In genomic region chr19:35264281-35265125, GRCh38 we compare ENCODE assay signal across 13 cellular contexts. TPM values are rescaled to one million over a fixed set of nuclear protein-coding genes. Genes with fewer than 3 reads are reported as not detected.
DNase-seq lines count a peak whose midpoint lies in the region; ATAC-seq, FAIRE-seq and TF ChIP-seq lines count a peak whose summit lies in the region.
"Had no signal": no experiment of that assay in that cellular context is flagged by ENCODE, and none has a peak within 500 bp of the region (broad histone marks: within the 10 kb centered on the region; RNA-seq: fewer than 3 reads in every experiment).

No MANE protein-coding gene starts in this region.

- no peak overlapping the region for H3K9ac ChIP-seq in HepG2 (ENCODE audit: insufficient read depth, low read depth, low read length)

- TF ChIP-seq POLR2A in A549 (IDR thresholded peaks at IDR 0.05; ENCODE audit: low read length) (peak; percentile 42), GM12891 (IDR thresholded peaks at IDR 0.05; ENCODE audit: low read depth, low read length) (peak; percentile 10; the same call in 1 of the 2 replicates), HepG2 (IDR thresholded peaks at IDR 0.05; ENCODE audit: insufficient read depth in 1 of 2, low read depth in 2 of 2, low read length in 2 of 2) (peak; percentile 21 to 61; a peak in 3 of 4 replicates)

- CTCF ChIA-PET in A549 (lab: Yijun Ruan, JAX), result interaction anchor here (0.6 to 4.2 kb wide), 17 partner anchors 8 to 863 kb away, joined by 3 to 11 read pairs (median 4); partner anchors contain the start of gene FXYD3
- CTCF ChIA-PET in HepG2 (lab: Yijun Ruan, JAX; ENCODE audit: low intra/inter-chr PET ratio, low total read pairs), result no interaction called here

- peaks cover 14 to 47% of the 10 kb centered on the region in 2 experiments; a peak in 4 of 5 replicates for H3K36me3 ChIP-seq in HepG2 (replicated peaks in 1 of 2; ENCODE audit: control insufficient read depth in 1 of 2, insufficient read depth in 2 of 2, low read length in 2 of 2)
- H3K36me3 ChIP-seq: thoracic aorta had no signal

- H3K9me3 ChIP-seq in A549 (no peaks in the 10 kb centered on the region), HepG2 (ENCODE audit: low read length) (no peaks in the 10 kb centered on the region)
- H3K9me3 ChIP-seq: thoracic aorta had no signal

- H3K27me3 ChIP-seq in HepG2 (ENCODE audit: control insufficient read depth in 1 of 2, insufficient read depth in 2 of 2, low read length in 2 of 2), result no peaks in the 10 kb centered on the region

- no peak for TF ChIP-seq CTCF in A549 (IDR thresholded peaks at IDR 0.05)
- TF ChIP-seq CTCF in HepG2 (CRISPR knock-in tag; IDR thresholded peaks at IDR 0.05), result no peak

- H3K4me3 ChIP-seq in A549 (no peak overlapping the region), HepG2 (replicated peaks in 1 of 3; ENCODE audit: insufficient read depth in 1 of 3, low read depth in 2 of 3, low read length in 3 of 3) (no peak overlapping the region)
- H3K4me3 ChIP-seq: skin epidermis, thoracic aorta had no signal

- peak; percentile 81 for FAIRE-seq in A549 (lab: Jason Lieb, UNC)
- no peak for FAIRE-seq in GM12891 (lab: Jason Lieb, UNC)
- no peak for FAIRE-seq in HepG2 (lab: Jason Lieb, UNC)
- FAIRE-seq: endometrium, islet of Langerhans had no signal

- no peak overlapping the region for H3K4me3 Mint-ChIP-seq in activated T-helper 2 cell treated with anti-CD3 and anti-CD28 coated beads, Interferon-gamma antibody, Interleukin-2, Interleukin-4, amounts not matched to agents 10 μg/mL and 5 μg/mL and 100 μg/mL, durations not matched to agents 14 hours and 24 hours and 36 hours (ENCODE audit: low read depth)

- in situ Hi-C loops in HepG2 (cut with HindIII; ENCODE audit: extremely low pct_ligation_motif_present, low pct_unique_long_range_greater_than_20kb), result no loop called here

- no peak for TF ChIP-seq EP300 in A549 (IDR thresholded peaks at IDR 0.05)
- TF ChIP-seq EP300 in HepG2 (IDR thresholded peaks at IDR 0.05; ENCODE audit: low read depth in 2 of 2, low read length in 2 of 2), result no peak
- no peak for TF ChIP-seq EP300 in HepG2 (CRISPR knock-in tag; IDR thresholded peaks at IDR 0.05; ENCODE audit: borderline replicate concordance)

- H3K4me2 ChIP-seq in A549 (no peak overlapping the region), HepG2 (ENCODE audit: low read depth, low read length) (no peak overlapping the region)

- no peak for DNase-seq in A549 (ENCODE audit: low read depth in 1 of 2, low spot score in 1 of 2)
- no peak for DNase-seq in GM12891 (ENCODE audit: insufficient read length, low spot score)
- no peak for DNase-seq in activated T-helper 2 cell treated with anti-CD3 and anti-CD28 coated beads, Interferon-gamma antibody, Interleukin-2, Interleukin-4, amounts not matched to agents 10 μg/mL and 5 μg/mL and 100 μg/mL, durations not matched to agents 14 hours and 24 hours and 36 hours (ENCODE audit: low spot score)
- no peak for DNase-seq in HepG2 (ENCODE audit: low spot score)
- no peak for DNase-seq in kidney glomerular epithelial cell (lab: John Stamatoyannopoulos, UW)
- no peak for DNase-seq in Ammon's horn (ENCODE audit: low spot score)
- DNase-seq: SHP77 had no signal

- no peaks in the 10 kb centered on the region for H4K20me1 ChIP-seq in HepG2 (ENCODE audit: insufficient read depth, low read length)

- H3K79me2 ChIP-seq in HepG2 (ENCODE audit: insufficient read depth, low read length), result peaks cover 11% of the 10 kb centered on the region

- intact Hi-C loops in activated T-helper 2 cell treated with anti-CD3 and anti-CD28 coated beads, Interferon-gamma antibody, Interleukin-2, Interleukin-4, amounts not matched to agents 10 μg/mL and 5 μg/mL and 100 μg/mL, durations not matched to agents 14 hours and 24 hours and 36 hours (cut with micrococcal nuclease), result loop anchor here (5.0 kb wide), 4 partner anchors 57 to 453 kb away; partner anchors contain the start of genes FFAR1, FXYD7 and KMT2B
- intact Hi-C loops in HepG2 (cut with micrococcal nuclease; ENCODE audit: unreplicated experiment), result loop anchor here (5.0 kb wide), 1 partner anchor 193 kb away; no protein-coding TSS in a partner anchor

- no TSS peak for BruUV-seq in HepG2 (replicated peaks; lab: Mats Ljungman, UMichigan)

- ATAC-seq in A549 (no peak), HepG2 (no peak), GM18519 (IDR thresholded peaks at IDR 0.05; ENCODE audit: low FRiP score, unreplicated experiment) (no peak), HG03354 (IDR thresholded peaks at IDR 0.05; ENCODE audit: poor library complexity, severe bottlenecking, unreplicated experiment) (no peak)

- POLR2A ChIA-PET in A549 (lab: Yijun Ruan, JAX) (interaction anchor here (0.5 to 1.2 kb wide), 3 partner anchors 11 to 258 kb away, joined by 3 to 4 read pairs (median 4); no protein-coding TSS in a partner anchor), HepG2 (lab: Yijun Ruan, JAX) (interaction anchor here (1.2 to 3.2 kb wide), 2 partner anchors 11 to 15 kb away, joined by 3 to 19 read pairs; no protein-coding TSS in a partner anchor)

- H3K4me1 ChIP-seq in A549, result peaks cover 6% of the 10 kb centered on the region
- H3K4me1 ChIP-seq in HepG2 (ENCODE audit: insufficient read depth, low read length), result peaks cover 9% of the 10 kb centered on the region; the same call in 1 of the 2 replicates

- H3K36me3 Mint-ChIP-seq in activated T-helper 2 cell treated with anti-CD3 and anti-CD28 coated beads, Interferon-gamma antibody, Interleukin-2, Interleukin-4, amounts not matched to agents 10 μg/mL and 5 μg/mL and 100 μg/mL, durations not matched to agents 14 hours and 24 hours and 36 hours (ENCODE audit: low read depth), result peaks cover 14% of the 10 kb centered on the region

- H2AFZ ChIP-seq in HepG2 (ENCODE audit: low read length), result no peak overlapping the region

- H3K27me3 Mint-ChIP-seq in activated T-helper 2 cell treated with anti-CD3 and anti-CD28 coated beads, Interferon-gamma antibody, Interleukin-2, Interleukin-4, amounts not matched to agents 10 μg/mL and 5 μg/mL and 100 μg/mL, durations not matched to agents 14 hours and 24 hours and 36 hours (ENCODE audit: low read depth), result no peaks in the 10 kb centered on the region

- H3K4me1 Mint-ChIP-seq in activated T-helper 2 cell treated with anti-CD3 and anti-CD28 coated beads, Interferon-gamma antibody, Interleukin-2, Interleukin-4, amounts not matched to agents 10 μg/mL and 5 μg/mL and 100 μg/mL, durations not matched to agents 14 hours and 24 hours and 36 hours (ENCODE audit: low read depth), result peaks cover 8% of the 10 kb centered on the region

- H3K27ac Mint-ChIP-seq in activated T-helper 2 cell treated with anti-CD3 and anti-CD28 coated beads, Interferon-gamma antibody, Interleukin-2, Interleukin-4, amounts not matched to agents 10 μg/mL and 5 μg/mL and 100 μg/mL, durations not matched to agents 14 hours and 24 hours and 36 hours, result peak overlapping the region; percentile 75

- H3K9me3 Mint-ChIP-seq in activated T-helper 2 cell treated with anti-CD3 and anti-CD28 coated beads, Interferon-gamma antibody, Interleukin-2, Interleukin-4, amounts not matched to agents 10 μg/mL and 5 μg/mL and 100 μg/mL, durations not matched to agents 14 hours and 24 hours and 36 hours, result no peaks in the 10 kb centered on the region

- H3K27ac ChIP-seq in A549, result no peak overlapping the region
- no peak overlapping the region for H3K27ac ChIP-seq in HepG2 (ENCODE audit: extremely low read length, insufficient read depth, low read length)

- 87% methylated on average over 7 of the region's 7 CpGs for WGBS in A549 (ENCODE audit: missing lambda C conversion rate)
- WGBS in HepG2 (ENCODE audit: low lambda C conversion rate), result 100% methylated on average over 7 of the region's 7 CpGs

- TF ChIP-seq RAD21 in A549 (conservative IDR thresholded peaks at IDR 0.05 in 1 of 2, IDR thresholded peaks at IDR 0.05 in 1 of 2) (no peak), HepG2 (CRISPR knock-in tag; IDR thresholded peaks at IDR 0.05) (no peak)

RNA-seq across cellular contexts. Expression of gene USF2, which starts 4.3 kb away (rescaled TPM):
- polyA plus RNA-seq in A549 (2011; rRNA removed) (91.8 and 118 TPM in 2 replicates), A549 (2017; fragmentation: RNase III; extraction: RNeasy Plus Mini Kit Qiagen cat#74134 plus additional on column Dnase treatment) (124 to 141 TPM (median 141 TPM) in 3 replicates), HepG2 (2011; rRNA removed) (94.9 and 106 TPM in 2 replicates)
- polyA plus RNA-seq in A549 (2012; cell fraction: cytosol; rRNA removed), result 228 and 240 TPM in 2 replicates
- 225 and 296 TPM in 2 replicates for polyA plus RNA-seq in A549 (2012; cell fraction: nucleus; rRNA removed)
- polyA minus RNA-seq in A549 (2011; rRNA and poly(A)+ RNA removed), result 85.3 and 97.1 TPM in 2 replicates
- 109 TPM for polyA plus RNA-seq in GM12891 (2012; ENCODE audit: low read depth, missing spikeins)
- total RNA-seq in activated T-helper 2 cell treated with anti-CD3 and anti-CD28 coated beads, Interferon-gamma antibody, Interleukin-2, Interleukin-4, amounts not matched to agents 10 μg/mL and 5 μg/mL and 100 μg/mL, durations not matched to agents 14 hours and 24 hours and 36 hours, result 135 and 142 TPM in 2 replicates
- total RNA-seq in HepG2 (2016; rRNA removed; fragmentation: Illumina TruSeq; extraction: Trizol), result 44.8 and 54.9 TPM in 2 replicates
- 85.6 and 90.7 TPM in 2 replicates for total RNA-seq in HepG2 (2016; cell fraction: cytosol; rRNA removed; fragmentation: Illumina TruSeq; extraction: Trizol; ENCODE audit: low read depth)
- 38.6 and 58.5 TPM in 2 replicates for total RNA-seq in HepG2 (2016; cell fraction: insoluble cytoplasmic fraction; rRNA removed; fragmentation: Illumina TruSeq; extraction: Trizol)
- 116 and 121 TPM in 2 replicates for total RNA-seq in HepG2 (2016; cell fraction: membrane; rRNA removed; fragmentation: Illumina TruSeq; extraction: Trizol)
- 31.0 and 31.5 TPM in 2 replicates for total RNA-seq in HepG2 (2016; cell fraction: nucleus; rRNA removed; fragmentation: Illumina TruSeq; extraction: Trizol)
- polyA plus RNA-seq in HepG2 (2011; cell fraction: cytosol; rRNA removed), result 72.5 and 101 TPM in 2 replicates
- 179 and 216 TPM in 2 replicates for polyA plus RNA-seq in HepG2 (2011; cell fraction: nucleus; rRNA removed)
- 59.3 and 80.8 TPM in 2 replicates for polyA plus RNA-seq in HepG2 (2012)
- polyA plus RNA-seq in HepG2 (2016; cell fraction: cytosol; fragmentation: Illumina TruSeq; extraction: Trizol; ENCODE audit: low read depth), result 180 and 204 TPM in 2 replicates
- polyA plus RNA-seq in HepG2 (2016; cell fraction: insoluble cytoplasmic fraction; fragmentation: Illumina TruSeq; extraction: Trizol; ENCODE audit: low read depth), result 76.3 and 81.0 TPM in 2 replicates
- polyA plus RNA-seq in HepG2 (2016; cell fraction: membrane; fragmentation: Illumina TruSeq; extraction: Trizol; ENCODE audit: low read depth), result 201 and 210 TPM in 2 replicates
- 122 and 131 TPM in 2 replicates for polyA plus RNA-seq in HepG2 (2016; cell fraction: nucleus; fragmentation: Illumina TruSeq; extraction: Trizol; ENCODE audit: insufficient read depth, low read depth)
- 64.5 and 74.9 TPM in 2 replicates for polyA minus RNA-seq in HepG2 (2011; rRNA and poly(A)+ RNA removed; ENCODE audit: low replicate concordance)
- 28.8 and 32.4 TPM in 2 replicates for polyA minus RNA-seq in HepG2 (2011; cell fraction: cytosol; rRNA and poly(A)+ RNA removed)
- 29.3 and 33.5 TPM in 2 replicates for polyA minus RNA-seq in HepG2 (2011; cell fraction: nucleus; rRNA and poly(A)+ RNA removed)

RNA-seq across cellular contexts. Expression of gene LSR, which starts 15.7 kb away (rescaled TPM):
- polyA plus RNA-seq in A549 (2011; rRNA removed) (2.1 and 2.5 TPM in 2 replicates), A549 (2017; fragmentation: RNase III; extraction: RNeasy Plus Mini Kit Qiagen cat#74134 plus additional on column Dnase treatment) (3.6 to 4.7 TPM (median 4.4 TPM) in 3 replicates), HepG2 (2011; rRNA removed) (79.2 and 111 TPM in 2 replicates)
- 2.9 and 3.8 TPM in 2 replicates for polyA plus RNA-seq in A549 (2012; cell fraction: cytosol; rRNA removed)
- polyA plus RNA-seq in A549 (2012; cell fraction: nucleus; rRNA removed), result 2.6 and 5.1 TPM in 2 replicates
- 7.4 and 9.1 TPM in 2 replicates for polyA minus RNA-seq in A549 (2011; rRNA and poly(A)+ RNA removed)
- 17.5 TPM for polyA plus RNA-seq in GM12891 (2012; ENCODE audit: low read depth, missing spikeins)
- total RNA-seq in activated T-helper 2 cell treated with anti-CD3 and anti-CD28 coated beads, Interferon-gamma antibody, Interleukin-2, Interleukin-4, amounts not matched to agents 10 μg/mL and 5 μg/mL and 100 μg/mL, durations not matched to agents 14 hours and 24 hours and 36 hours, result 0.30 and 1.0 TPM in 2 replicates
- total RNA-seq in HepG2 (2016; rRNA removed; fragmentation: Illumina TruSeq; extraction: Trizol), result 14.2 and 29.2 TPM in 2 replicates
- 8.7 and 9.3 TPM in 2 replicates for total RNA-seq in HepG2 (2016; cell fraction: cytosol; rRNA removed; fragmentation: Illumina TruSeq; extraction: Trizol; ENCODE audit: low read depth)
- total RNA-seq in HepG2 (2016; cell fraction: insoluble cytoplasmic fraction; rRNA removed; fragmentation: Illumina TruSeq; extraction: Trizol), result 15.3 and 31.4 TPM in 2 replicates
- 15.2 and 21.9 TPM in 2 replicates for total RNA-seq in HepG2 (2016; cell fraction: membrane; rRNA removed; fragmentation: Illumina TruSeq; extraction: Trizol)
- total RNA-seq in HepG2 (2016; cell fraction: nucleus; rRNA removed; fragmentation: Illumina TruSeq; extraction: Trizol), result 43.9 and 48.2 TPM in 2 replicates
- polyA plus RNA-seq in HepG2 (2011; cell fraction: cytosol; rRNA removed), result 44.4 and 71.0 TPM in 2 replicates
- polyA plus RNA-seq in HepG2 (2011; cell fraction: nucleus; rRNA removed), result 93.8 and 94.9 TPM in 2 replicates
- polyA plus RNA-seq in HepG2 (2012), result 67.7 and 97.6 TPM in 2 replicates
- polyA plus RNA-seq in HepG2 (2016; cell fraction: cytosol; fragmentation: Illumina TruSeq; extraction: Trizol; ENCODE audit: low read depth), result 15.7 and 17.3 TPM in 2 replicates
- 25.8 and 27.8 TPM in 2 replicates for polyA plus RNA-seq in HepG2 (2016; cell fraction: insoluble cytoplasmic fraction; fragmentation: Illumina TruSeq; extraction: Trizol; ENCODE audit: low read depth)
- polyA plus RNA-seq in HepG2 (2016; cell fraction: membrane; fragmentation: Illumina TruSeq; extraction: Trizol; ENCODE audit: low read depth), result 21.9 and 23.9 TPM in 2 replicates
- polyA plus RNA-seq in HepG2 (2016; cell fraction: nucleus; fragmentation: Illumina TruSeq; extraction: Trizol; ENCODE audit: insufficient read depth, low read depth), result 110 and 128 TPM in 2 replicates
- polyA minus RNA-seq in HepG2 (2011; rRNA and poly(A)+ RNA removed; ENCODE audit: low replicate concordance), result 87.8 and 296 TPM in 2 replicates
- polyA minus RNA-seq in HepG2 (2011; cell fraction: cytosol; rRNA and poly(A)+ RNA removed), result 103 and 111 TPM in 2 replicates
- 64.0 and 64.9 TPM in 2 replicates for polyA minus RNA-seq in HepG2 (2011; cell fraction: nucleus; rRNA and poly(A)+ RNA removed)

RNA-seq across cellular contexts. Expression of gene HAMP, which starts 17.8 kb away (rescaled TPM):
- polyA plus RNA-seq in A549 (2011; rRNA removed) (not detected in 2 replicates), A549 (2017; fragmentation: RNase III; extraction: RNeasy Plus Mini Kit Qiagen cat#74134 plus additional on column Dnase treatment) (0.03 TPM in 1 of 3 replicates, not detected in the others), HepG2 (2011; rRNA removed) (36.1 and 73.0 TPM in 2 replicates)
- not detected in 2 replicates for polyA plus RNA-seq in A549 (2012; cell fraction: cytosol; rRNA removed)
- polyA plus RNA-seq in A549 (2012; cell fraction: nucleus; rRNA removed), result 0.22 TPM in 2 replicates
- not detected in 2 replicates for polyA minus RNA-seq in A549 (2011; rRNA and poly(A)+ RNA removed)
- polyA plus RNA-seq in GM12891 (2012; ENCODE audit: low read depth, missing spikeins), result 0.28 TPM
- 0.25 and 0.37 TPM in 2 replicates for total RNA-seq in activated T-helper 2 cell treated with anti-CD3 and anti-CD28 coated beads, Interferon-gamma antibody, Interleukin-2, Interleukin-4, amounts not matched to agents 10 μg/mL and 5 μg/mL and 100 μg/mL, durations not matched to agents 14 hours and 24 hours and 36 hours
- 25.7 and 47.6 TPM in 2 replicates for total RNA-seq in HepG2 (2016; rRNA removed; fragmentation: Illumina TruSeq; extraction: Trizol)
- 25.4 and 32.6 TPM in 2 replicates for total RNA-seq in HepG2 (2016; cell fraction: cytosol; rRNA removed; fragmentation: Illumina TruSeq; extraction: Trizol; ENCODE audit: low read depth)
- total RNA-seq in HepG2 (2016; cell fraction: insoluble cytoplasmic fraction; rRNA removed; fragmentation: Illumina TruSeq; extraction: Trizol), result 29.6 and 46.4 TPM in 2 replicates
- 20.2 and 24.3 TPM in 2 replicates for total RNA-seq in HepG2 (2016; cell fraction: membrane; rRNA removed; fragmentation: Illumina TruSeq; extraction: Trizol)
- 34.1 and 40.9 TPM in 2 replicates for total RNA-seq in HepG2 (2016; cell fraction: nucleus; rRNA removed; fragmentation: Illumina TruSeq; extraction: Trizol)
- 15.0 and 69.5 TPM in 2 replicates for polyA plus RNA-seq in HepG2 (2011; cell fraction: cytosol; rRNA removed)
- 13.2 and 42.5 TPM in 2 replicates for polyA plus RNA-seq in HepG2 (2011; cell fraction: nucleus; rRNA removed)
- 6.0 and 30.6 TPM in 2 replicates for polyA plus RNA-seq in HepG2 (2012)
- polyA plus RNA-seq in HepG2 (2016; cell fraction: cytosol; fragmentation: Illumina TruSeq; extraction: Trizol; ENCODE audit: low read depth), result 29.7 and 32.2 TPM in 2 replicates
- polyA plus RNA-seq in HepG2 (2016; cell fraction: insoluble cytoplasmic fraction; fragmentation: Illumina TruSeq; extraction: Trizol; ENCODE audit: low read depth), result 44.0 and 52.6 TPM in 2 replicates
- polyA plus RNA-seq in HepG2 (2016; cell fraction: membrane; fragmentation: Illumina TruSeq; extraction: Trizol; ENCODE audit: low read depth), result 28.8 and 30.2 TPM in 2 replicates
- polyA plus RNA-seq in HepG2 (2016; cell fraction: nucleus; fragmentation: Illumina TruSeq; extraction: Trizol; ENCODE audit: insufficient read depth, low read depth), result 111 and 114 TPM in 2 replicates
- 150 TPM in 1 of 2 replicates, not detected in the other for polyA minus RNA-seq in HepG2 (2011; rRNA and poly(A)+ RNA removed; ENCODE audit: low replicate concordance)
- 10.9 and 30.2 TPM in 2 replicates for polyA minus RNA-seq in HepG2 (2011; cell fraction: cytosol; rRNA and poly(A)+ RNA removed)
- polyA minus RNA-seq in HepG2 (2011; cell fraction: nucleus; rRNA and poly(A)+ RNA removed), result 9.2 and 18.0 TPM in 2 replicates

RNA-seq across cellular contexts. Expression of gene MAG, which starts 27.5 kb away (rescaled TPM):
- not detected in 2 replicates for polyA plus RNA-seq in A549 (2011; rRNA removed)
- polyA plus RNA-seq in A549 (2012; cell fraction: cytosol; rRNA removed), result not detected in 2 replicates
- not detected in 2 replicates for polyA plus RNA-seq in A549 (2012; cell fraction: nucleus; rRNA removed)
- polyA plus RNA-seq in A549 (2017; fragmentation: RNase III; extraction: RNeasy Plus Mini Kit Qiagen cat#74134 plus additional on column Dnase treatment), result not detected in 3 replicates
- polyA minus RNA-seq in A549 (2011; rRNA and poly(A)+ RNA removed), result not detected in 2 replicates
- polyA plus RNA-seq in GM12891 (2012; ENCODE audit: low read depth, missing spikeins), result 0.21 TPM
- total RNA-seq in activated T-helper 2 cell treated with anti-CD3 and anti-CD28 coated beads, Interferon-gamma antibody, Interleukin-2, Interleukin-4, amounts not matched to agents 10 μg/mL and 5 μg/mL and 100 μg/mL, durations not matched to agents 14 hours and 24 hours and 36 hours, result 0.32 and 0.37 TPM in 2 replicates
- 0.80 and 1.3 TPM in 2 replicates for total RNA-seq in HepG2 (2016; rRNA removed; fragmentation: Illumina TruSeq; extraction: Trizol)
- 0.26 and 0.71 TPM in 2 replicates for total RNA-seq in HepG2 (2016; cell fraction: cytosol; rRNA removed; fragmentation: Illumina TruSeq; extraction: Trizol; ENCODE audit: low read depth)
- total RNA-seq in HepG2 (2016; cell fraction: insoluble cytoplasmic fraction; rRNA removed; fragmentation: Illumina TruSeq; extraction: Trizol), result 0.56 and 0.87 TPM in 2 replicates
- 0.59 and 1.5 TPM in 2 replicates for total RNA-seq in HepG2 (2016; cell fraction: membrane; rRNA removed; fragmentation: Illumina TruSeq; extraction: Trizol)
- total RNA-seq in HepG2 (2016; cell fraction: nucleus; rRNA removed; fragmentation: Illumina TruSeq; extraction: Trizol), result 1.6 and 2.6 TPM in 2 replicates
- 0.17 and 0.20 TPM in 2 replicates for polyA plus RNA-seq in HepG2 (2011; rRNA removed)
- polyA plus RNA-seq in HepG2 (2011; cell fraction: cytosol; rRNA removed), result 0.13 and 0.27 TPM in 2 replicates
- 0.40 and 0.93 TPM in 2 replicates for polyA plus RNA-seq in HepG2 (2011; cell fraction: nucleus; rRNA removed)
- polyA plus RNA-seq in HepG2 (2012), result not detected in 2 replicates
- polyA plus RNA-seq in HepG2 (2016; cell fraction: cytosol; fragmentation: Illumina TruSeq; extraction: Trizol; ENCODE audit: low read depth), result 0.70 TPM in 2 replicates
- 0.38 and 1.3 TPM in 2 replicates for polyA plus RNA-seq in HepG2 (2016; cell fraction: insoluble cytoplasmic fraction; fragmentation: Illumina TruSeq; extraction: Trizol; ENCODE audit: low read depth)
- polyA plus RNA-seq in HepG2 (2016; cell fraction: membrane; fragmentation: Illumina TruSeq; extraction: Trizol; ENCODE audit: low read depth), result 0.24 and 0.97 TPM in 2 replicates
- polyA plus RNA-seq in HepG2 (2016; cell fraction: nucleus; fragmentation: Illumina TruSeq; extraction: Trizol; ENCODE audit: insufficient read depth, low read depth), result 0.82 and 1.5 TPM in 2 replicates
- not detected in 2 replicates for polyA minus RNA-seq in HepG2 (2011; rRNA and poly(A)+ RNA removed; ENCODE audit: low replicate concordance)
- not detected in 2 replicates for polyA minus RNA-seq in HepG2 (2011; cell fraction: cytosol; rRNA and poly(A)+ RNA removed)
- 0.64 and 0.75 TPM in 2 replicates for polyA minus RNA-seq in HepG2 (2011; cell fraction: nucleus; rRNA and poly(A)+ RNA removed)

RNA-seq across cellular contexts. Expression of gene FAM187B, which starts 36.0 kb away (rescaled TPM):
- polyA plus RNA-seq in A549 (2011; rRNA removed), result not detected in 2 replicates
- not detected in 2 replicates for polyA plus RNA-seq in A549 (2012; cell fraction: cytosol; rRNA removed)
- polyA plus RNA-seq in A549 (2012; cell fraction: nucleus; rRNA removed), result not detected in 2 replicates
- not detected in 3 replicates for polyA plus RNA-seq in A549 (2017; fragmentation: RNase III; extraction: RNeasy Plus Mini Kit Qiagen cat#74134 plus additional on column Dnase treatment)
- polyA minus RNA-seq in A549 (2011; rRNA and poly(A)+ RNA removed), result not detected in 2 replicates
- polyA plus RNA-seq in GM12891 (2012; ENCODE audit: low read depth, missing spikeins), result not detected
- not detected in 2 replicates for total RNA-seq in activated T-helper 2 cell treated with anti-CD3 and anti-CD28 coated beads, Interferon-gamma antibody, Interleukin-2, Interleukin-4, amounts not matched to agents 10 μg/mL and 5 μg/mL and 100 μg/mL, durations not matched to agents 14 hours and 24 hours and 36 hours
- total RNA-seq in HepG2 (2016; rRNA removed; fragmentation: Illumina TruSeq; extraction: Trizol), result not detected in 2 replicates
- not detected in 2 replicates for total RNA-seq in HepG2 (2016; cell fraction: cytosol; rRNA removed; fragmentation: Illumina TruSeq; extraction: Trizol; ENCODE audit: low read depth)
- not detected in 2 replicates for total RNA-seq in HepG2 (2016; cell fraction: insoluble cytoplasmic fraction; rRNA removed; fragmentation: Illumina TruSeq; extraction: Trizol)
- not detected in 2 replicates for total RNA-seq in HepG2 (2016; cell fraction: membrane; rRNA removed; fragmentation: Illumina TruSeq; extraction: Trizol)
- not detected in 2 replicates for total RNA-seq in HepG2 (2016; cell fraction: nucleus; rRNA removed; fragmentation: Illumina TruSeq; extraction: Trizol)
- polyA plus RNA-seq in HepG2 (2011; rRNA removed), result not detected in 2 replicates
- polyA plus RNA-seq in HepG2 (2011; cell fraction: cytosol; rRNA removed), result not detected in 2 replicates
- not detected in 2 replicates for polyA plus RNA-seq in HepG2 (2011; cell fraction: nucleus; rRNA removed)
- not detected in 2 replicates for polyA plus RNA-seq in HepG2 (2012)
- not detected in 2 replicates for polyA plus RNA-seq in HepG2 (2016; cell fraction: cytosol; fragmentation: Illumina TruSeq; extraction: Trizol; ENCODE audit: low read depth)
- not detected in 2 replicates for polyA plus RNA-seq in HepG2 (2016; cell fraction: insoluble cytoplasmic fraction; fragmentation: Illumina TruSeq; extraction: Trizol; ENCODE audit: low read depth)
- not detected in 2 replicates for polyA plus RNA-seq in HepG2 (2016; cell fraction: membrane; fragmentation: Illumina TruSeq; extraction: Trizol; ENCODE audit: low read depth)
- not detected in 2 replicates for polyA plus RNA-seq in HepG2 (2016; cell fraction: nucleus; fragmentation: Illumina TruSeq; extraction: Trizol; ENCODE audit: insufficient read depth, low read depth)
- polyA minus RNA-seq in HepG2 (2011; rRNA and poly(A)+ RNA removed; ENCODE audit: low replicate concordance), result not detected in 2 replicates
- not detected in 2 replicates for polyA minus RNA-seq in HepG2 (2011; cell fraction: cytosol; rRNA and poly(A)+ RNA removed)
- polyA minus RNA-seq in HepG2 (2011; cell fraction: nucleus; rRNA and poly(A)+ RNA removed), result not detected in 2 replicates
- total RNA-seq: thoracic aorta had no signal

Comparison
In these comparisons a context has a peak if more than half of its experiments do, and no peak if none do; other contexts are left out.
1. RNA of gene HAMP, which starts 17.8 kb away (total RNA-seq): 20.2 to 47.6 TPM in HepG2; 0.25 to 0.37 TPM in activated T-helper 2 cell treated with anti-CD3 and anti-CD28 coated beads, Interferon-gamma antibody, Interleukin-2, Interleukin-4, amounts not matched to agents 10 μg/mL and 5 μg/mL and 100 μg/mL, durations not matched to agents 14 hours and 24 hours and 36 hours; every median in the first group is over 10 times any median in the second.
2. Of the 38 proteins assayed by ChIP-seq in both HepG2 and A549: peak only in HepG2: none; only in A549: JUN; in both: POLR2A; in neither: 36.
3. Peak in every context shown above with its lines, with median percentiles within 50 percentile points of each other: POLR2A ChIP-seq.